Comparison of ENCODE assay signal across 11 cellular contexts in genomic region chr13:40651866-40652587, GRCh38. TPM values are rescaled to one million over a fixed set of nuclear protein-coding genes. Genes with fewer than 3 reads are reported as not detected.
DNase-seq lines count a peak whose midpoint lies in the region; ATAC-seq and TF ChIP-seq lines count a peak whose summit lies in the region.
"Had no signal": no experiment of that assay in that cellular context is flagged by ENCODE, and none has a peak within 500 bp of the region (broad histone marks: within the 10 kb centered on the region; RNA-seq: fewer than 3 reads in every experiment).

No MANE protein-coding gene starts in this region.

- H3K36me3 ChIP-seq in iPS-20b (ENCODE audit: insufficient read depth, low read depth, low read length) (no peaks in the 10 kb centered on the region), colonic mucosa (no peaks in the 10 kb centered on the region), upper lobe of left lung (no peaks in the 10 kb centered on the region)
- H3K36me3 ChIP-seq: tibial nerve had no signal

- 85 to 92% methylated on average over 13 to 14 of the region's 14 CpGs for WGBS in upper lobe of left lung, 2 donors

- H3K4me3 ChIP-seq in iPS-20b (ENCODE audit: low read length) = peak overlapping the region; percentile 42; the same call in 1 of the 2 replicates
- no peak overlapping the region for H3K4me3 ChIP-seq in colonic mucosa
- H3K4me3 ChIP-seq in upper lobe of left lung = no peak overlapping the region
- H3K4me3 ChIP-seq: tibial nerve had no signal

- no peak for TF ChIP-seq EP300 in upper lobe of left lung (IDR thresholded peaks at IDR 0.05)

- peak; percentile 57 for ATAC-seq in GM18502 (IDR thresholded peaks at IDR 0.05; ENCODE audit: poor library complexity, unreplicated experiment)
- peak; percentile 42 for ATAC-seq in GM21515 (IDR thresholded peaks at IDR 0.05; ENCODE audit: unreplicated experiment)
- peak; percentile 39 for ATAC-seq in HG03521 (IDR thresholded peaks at IDR 0.05; ENCODE audit: unreplicated experiment)
- ATAC-seq in upper lobe of left lung (ENCODE audit: low FRiP score in 2 of 2) = no peak
- ATAC-seq: SK-N-SH treated with all-trans-retinoic acid at 6 μM for 48 hours had no signal

- H3K9me3 ChIP-seq in iPS-20b (ENCODE audit: insufficient read depth, low read depth, low read length) (no peaks in the 10 kb centered on the region), colonic mucosa (no peaks in the 10 kb centered on the region), upper lobe of left lung (no peaks in the 10 kb centered on the region)
- H3K9me3 ChIP-seq: tibial nerve had no signal

- H3K9ac ChIP-seq in iPS-20b (ENCODE audit: low read depth, low read length) (peak overlapping the region; percentile 64; the same call in 1 of the 2 replicates), colonic mucosa (ENCODE audit: low read depth in 2 of 2, low read length in 2 of 2) (no peak overlapping the region)

- no peak for TF ChIP-seq POLR2A in upper lobe of left lung (IDR thresholded peaks at IDR 0.05)

- peaks cover 49% of the 10 kb centered on the region for H3K4me1 ChIP-seq in iPS-20b (ENCODE audit: insufficient read depth, low read length)
- peaks cover 28% of the 10 kb centered on the region for H3K4me1 ChIP-seq in colonic mucosa
- peaks cover 32 to 46% (median 43%) of the 10 kb centered on the region in 4 donors for H3K4me1 ChIP-seq in upper lobe of left lung

- H3K27ac ChIP-seq in iPS-20b (ENCODE audit: low read length) (peak overlapping the region; percentile 43), colonic mucosa (no peak overlapping the region), upper lobe of left lung (no peak overlapping the region)

- no peaks in the 10 kb centered on the region for H3K27me3 ChIP-seq in iPS-20b (ENCODE audit: insufficient read depth, low read length)
- H3K27me3 ChIP-seq in colonic mucosa = no peaks in the 10 kb centered on the region
- no peaks in the 10 kb centered on the region for H3K27me3 ChIP-seq in upper lobe of left lung
- H3K27me3 ChIP-seq: tibial nerve had no signal

- intact Hi-C loops in colonic mucosa (cut with DNase I) = no loop called here

- DNase-seq in colonic mucosa = no peak
- DNase-seq in middle frontal gyrus (ENCODE audit: extremely low spot score, low spot score) = no peak
- DNase-seq in NCI-H748 (lab: John Stamatoyannopoulos, UW; ENCODE audit: unreplicated experiment) = no peak
- DNase-seq in upper lobe of left lung = no peak
- DNase-seq: NCI-H2029 treated with DMSO at 0.1 percent for 48 hours had no signal

- TF ChIP-seq CTCF in colonic mucosa (IDR thresholded peaks at IDR 0.05) (no peak), upper lobe of left lung (IDR thresholded peaks at IDR 0.05) (no peak)

RNA-seq across cellular contexts. Expression of gene FOXO1, which starts 14.4 kb away (rescaled TPM):
- 10 to 100 TPM; 15.7 to 26.4 TPM for total RNA-seq in colonic mucosa
- 10 to 100 TPM; 23.0 to 36.8 (median 31.2) TPM for total RNA-seq in upper lobe of left lung

Comparison
In these comparisons a context has a peak if more than half of its experiments do, and no peak if none do; other contexts are left out.
1. ATAC-seq: peak in GM18502 (single experiment), GM21515 (single experiment) and HG03521 (single experiment); none in upper lobe of left lung (0 of 2).